ENCODE assay signal across 32 cellular contexts in genomic region chr12:104536841-104537240, GRCh38.
A peak's percentile ranks its signal among the peaks of the same experiment; 100 is the strongest.
DNase-seq lines count a peak whose midpoint lies in the region; ATAC-seq and TF ChIP-seq lines count a peak whose summit lies in the region.
"Had no signal": no experiment of that assay in that cellular context is flagged by ENCODE, and none has a peak within 500 bp of the region (broad histone marks: within the 10 kb centered on the region; RNA-seq: fewer than 3 reads in every experiment).

No MANE protein-coding gene starts in this region.

- no peak overlapping the region for H3K27ac Mint-ChIP-seq in MCF 10A (ENCODE audit: low read depth, unreplicated experiment)
- peak overlapping the region; percentile 43 for H3K27ac Mint-ChIP-seq in stimulated activated memory B cell treated with anti-CD40 and anti-IgM and Interleukin-4, amounts not matched to agents 10 μg/mL and 1 μg/mL and 100 μg/mL, for 72 hours
- peak overlapping the region in 1 of 6 donors; percentile 76 for H3K27ac Mint-ChIP-seq in immature natural killer cell
- H3K27ac Mint-ChIP-seq: activated CD4-positive, alpha-beta memory T cell treated with anti-CD3 and anti-CD28 coated beads, Interleukin-2, amount 10 ng/mL, durations not matched to agents 7 days and 5 days; activated naive CD4-positive, alpha-beta T cell treated with anti-CD3 and anti-CD28 coated beads for 36 hours; activated T-helper 1 cell treated with anti-CD3 and anti-CD28 coated beads, Interleukin-12 subunit alpha, Interleukin-12 subunit beta, Interleukin-2, Interleukin-4 antibody, amounts not matched to agents 30 ng/mL and 10 ng/mL and 1 ng/mL, durations not matched to agents 14 hours and 24 hours and 36 hours; neural progenitor cell had no signal

- H3K4me3 Mint-ChIP-seq in MCF 10A (ENCODE audit: unreplicated experiment): no peak overlapping the region
- peak overlapping the region; percentile 14 for H3K4me3 Mint-ChIP-seq in stimulated activated memory B cell treated with anti-CD40 and anti-IgM and Interleukin-4, amounts not matched to agents 10 μg/mL and 1 μg/mL and 100 μg/mL, for 72 hours
- no peak overlapping the region for H3K4me3 Mint-ChIP-seq in immature natural killer cell
- H3K4me3 Mint-ChIP-seq: activated CD4-positive, alpha-beta memory T cell treated with anti-CD3 and anti-CD28 coated beads, Interleukin-2, amount 10 ng/mL, durations not matched to agents 7 days and 5 days; activated naive CD4-positive, alpha-beta T cell treated with anti-CD3 and anti-CD28 coated beads for 36 hours; activated T-helper 1 cell treated with anti-CD3 and anti-CD28 coated beads, Interleukin-12 subunit alpha, Interleukin-12 subunit beta, Interleukin-2, Interleukin-4 antibody, amounts not matched to agents 30 ng/mL and 10 ng/mL and 1 ng/mL, durations not matched to agents 14 hours and 24 hours and 36 hours; neural progenitor cell had no signal

- H3K9me2 ChIP-seq in Loucy (replicated peaks; ENCODE audit: low read depth, low read length): no peaks in the 10 kb centered on the region

- in situ Hi-C loops in mammary epithelial cell (cut with MboI; ENCODE audit: low sequenced_read_pairs in 2 of 2): no loop called here

- H3K27me3 Mint-ChIP-seq in MCF 10A (ENCODE audit: insufficient read depth, unreplicated experiment) (no peaks in the 10 kb centered on the region), immature natural killer cell (ENCODE audit: low read depth in 3 of 3) (peaks cover 0 to 6% (median 1%) of the 10 kb centered on the region in 3 donors)
- no peaks in the 10 kb centered on the region for H3K27me3 Mint-ChIP-seq in stimulated activated memory B cell treated with anti-CD40 and anti-IgM and Interleukin-4, amounts not matched to agents 10 μg/mL and 1 μg/mL and 100 μg/mL, for 72 hours
- H3K27me3 Mint-ChIP-seq: activated CD4-positive, alpha-beta memory T cell treated with anti-CD3 and anti-CD28 coated beads, Interleukin-2, amount 10 ng/mL, durations not matched to agents 7 days and 5 days had no signal

- H3K9me3 Mint-ChIP-seq in MCF 10A (ENCODE audit: unreplicated experiment): no peaks in the 10 kb centered on the region
- no peaks in the 10 kb centered on the region for H3K9me3 Mint-ChIP-seq in stimulated activated memory B cell treated with anti-CD40 and anti-IgM and Interleukin-4, amounts not matched to agents 10 μg/mL and 1 μg/mL and 100 μg/mL, for 72 hours
- no peaks in the 10 kb centered on the region for H3K9me3 Mint-ChIP-seq in immature natural killer cell
- H3K9me3 Mint-ChIP-seq: activated CD4-positive, alpha-beta memory T cell treated with anti-CD3 and anti-CD28 coated beads, Interleukin-2, amount 10 ng/mL, durations not matched to agents 7 days and 5 days; activated naive CD4-positive, alpha-beta T cell treated with anti-CD3 and anti-CD28 coated beads for 36 hours; activated T-helper 1 cell treated with anti-CD3 and anti-CD28 coated beads, Interleukin-12 subunit alpha, Interleukin-12 subunit beta, Interleukin-2, Interleukin-4 antibody, amounts not matched to agents 30 ng/mL and 10 ng/mL and 1 ng/mL, durations not matched to agents 14 hours and 24 hours and 36 hours had no signal

- H4K20me1 ChIP-seq in mammary epithelial cell (ENCODE audit: insufficient read depth, low read length) (no peaks in the 10 kb centered on the region), Loucy (ENCODE audit: insufficient read depth, low read length, poor library complexity, severe bottlenecking) (peaks cover 99% of the 10 kb centered on the region)

- H3K4me2 ChIP-seq in mammary epithelial cell (ENCODE audit: insufficient read depth, low read depth, low read length) (no peak overlapping the region), Loucy (ENCODE audit: low read depth, low read length, poor library complexity, severe bottlenecking) (no peak overlapping the region)
- H3K4me2 ChIP-seq: neural progenitor cell had no signal

- H3K36me3 ChIP-seq in mammary epithelial cell (ENCODE audit: insufficient read depth, low read length) (no peaks in the 10 kb centered on the region), Loucy (ENCODE audit: insufficient read depth, low read length) (peaks cover 58% of the 10 kb centered on the region), ascending aorta (no peaks in the 10 kb centered on the region)
- H3K36me3 ChIP-seq: adrenal gland, HAP-1, neural progenitor cell, right atrium auricular region, stomach, uterus had no signal

- CTCF ChIA-PET in mammary epithelial cell (lab: Charles Lee; ENCODE audit: low non-redundant PET): no interaction called here
- CTCF ChIA-PET in MCF 10A (lab: Yijun Ruan, JAX): no interaction called here

- DNase-seq in mammary epithelial cell (peak; percentile 64), MCF 10A (ENCODE audit: unreplicated experiment) (no peak), epithelial cell of prostate (ENCODE audit: low read depth, low spot score) (peak; percentile 12), immature natural killer cell (no peak), T-helper 1 cell (no peak), ascending aorta (ENCODE audit: low spot score in 2 of 2) (no peak)
- DNase-seq: 8988T; activated CD4-positive, alpha-beta memory T cell treated with anti-CD3 and anti-CD28 coated beads, Interleukin-2, amount 10 ng/mL, durations not matched to agents 7 days and 5 days; activated CD4-positive, alpha-beta T cell treated with anti-CD3 and anti-CD28 coated beads for 1 hour; activated CD8-positive, alpha-beta memory T cell treated with anti-CD3 and anti-CD28 coated beads, Interleukin-2, amount 50 U/mL, for 48 hours; activated naive CD4-positive, alpha-beta T cell treated with anti-CD3 and anti-CD28 coated beads for 36 hours; adrenal gland; body of pancreas; cerebellar nuclear complex; dorsolateral prefrontal cortex; hippocampal formation; IMR-90; left colon; NCI-H1930; NCI-H226; NCI-H69; stimulated activated CD4-positive, alpha-beta T cell treated with anti-CD3 and anti-CD28 coated beads, Interleukin-1b, Interleukin-23, amount 100 ng/mL, for 48 hours; stomach; T-helper 2 cell; uterus had no signal

- H3K79me2 ChIP-seq in mammary epithelial cell (ENCODE audit: insufficient read depth, low read length): peaks cover 74% of the 10 kb centered on the region
- H3K79me2 ChIP-seq in Loucy (ENCODE audit: insufficient read depth, low read length): peaks cover 100% of the 10 kb centered on the region

- H3K4me3 ChIP-seq in mammary epithelial cell (replicated peaks in 1 of 3; ENCODE audit: insufficient read depth in 1 of 3, low read depth in 2 of 3, low read length in 3 of 3) (no peak overlapping the region), Loucy (ENCODE audit: low read length, poor library complexity, severe bottlenecking) (no peak overlapping the region), ascending aorta (no peak overlapping the region)
- H3K4me3 ChIP-seq: adrenal gland, body of pancreas, dorsolateral prefrontal cortex, HAP-1, neural progenitor cell, right atrium auricular region, stomach, uterus had no signal

- intact Hi-C loops in mammary epithelial cell (cut with micrococcal nuclease): loop anchor here (1.0 kb wide), 1 partner anchor 9 kb away; no protein-coding TSS in a partner anchor
- intact Hi-C loops in MCF 10A (cut with micrococcal nuclease): no loop called here
- intact Hi-C loops in ascending aorta (cut with DNase I): no loop called here

- no peak for TF ChIP-seq CTCF in mammary epithelial cell (conservative IDR thresholded peaks at IDR 0.05 in 1 of 2, IDR thresholded peaks at IDR 0.05 in 1 of 2; ENCODE audit: extremely low read depth in 1 of 2, insufficient read depth in 1 of 2, low read depth in 1 of 2, low read length in 2 of 2)
- TF ChIP-seq CTCF in MCF 10A (IDR thresholded peaks at IDR 0.05; ENCODE audit: unreplicated experiment): no peak
- TF ChIP-seq CTCF in Loucy (conservative IDR thresholded peaks at IDR 0.05; ENCODE audit: low read length): no peak
- TF ChIP-seq CTCF in ascending aorta (IDR thresholded peaks at IDR 0.05): no peak

- H3K9ac ChIP-seq in mammary epithelial cell (ENCODE audit: insufficient read depth, low read length): no peak overlapping the region
- peak overlapping the region; percentile 10 for H3K9ac ChIP-seq in Loucy (ENCODE audit: low read depth, low read length, poor library complexity, severe bottlenecking)
- H3K9ac ChIP-seq: neural progenitor cell had no signal

- H3K9me3 ChIP-seq in mammary epithelial cell (replicated peaks; ENCODE audit: insufficient read depth, low read length) (no peaks in the 10 kb centered on the region), Loucy (ENCODE audit: insufficient read depth, low read depth, low read length) (no peaks in the 10 kb centered on the region), ascending aorta (no peaks in the 10 kb centered on the region)
- H3K9me3 ChIP-seq: adrenal gland, body of pancreas, HAP-1, right atrium auricular region, stomach, uterus had no signal

- peaks cover 12% of the 10 kb centered on the region for H3K4me1 ChIP-seq in mammary epithelial cell (ENCODE audit: insufficient read depth, low read length)
- H3K4me1 ChIP-seq in Loucy (ENCODE audit: insufficient read depth, low read length, poor library complexity, severe bottlenecking): peaks cover 36% of the 10 kb centered on the region
- H3K4me1 ChIP-seq in ascending aorta: no peaks in the 10 kb centered on the region
- H3K4me1 ChIP-seq: right atrium auricular region, uterus had no signal

- POLR2A ChIA-PET in MCF 10A (lab: Yijun Ruan, JAX): no interaction called here

- H3K36me3 Mint-ChIP-seq in MCF 10A (ENCODE audit: insufficient read depth, unreplicated experiment): no peaks in the 10 kb centered on the region
- H3K36me3 Mint-ChIP-seq in stimulated activated memory B cell treated with anti-CD40 and anti-IgM and Interleukin-4, amounts not matched to agents 10 μg/mL and 1 μg/mL and 100 μg/mL, for 72 hours: peaks cover 46% of the 10 kb centered on the region
- no peaks in the 10 kb centered on the region for H3K36me3 Mint-ChIP-seq in immature natural killer cell

- H3K27ac ChIP-seq in mammary epithelial cell (ENCODE audit: insufficient read depth, low read depth, low read length): no peak overlapping the region
- H3K27ac ChIP-seq in epithelial cell of prostate: no peak overlapping the region
- H3K27ac ChIP-seq in ascending aorta: no peak overlapping the region
- H3K27ac ChIP-seq: adrenal gland, body of pancreas, dorsolateral prefrontal cortex, neural progenitor cell, right atrium auricular region, stomach, uterus had no signal

- 93% methylated on average over 2 of the region's 2 CpGs for WGBS in mammary epithelial cell (ENCODE audit: low coverage, missing lambda C conversion rate)

- H2AFZ ChIP-seq in mammary epithelial cell (ENCODE audit: low read depth, low read length): no peak overlapping the region
- H2AFZ ChIP-seq in Loucy (ENCODE audit: low read length): no peak overlapping the region
- H2AFZ ChIP-seq: neural progenitor cell had no signal

- BruUV-seq in mammary epithelial cell (replicated peaks; lab: Mats Ljungman, UMichigan) (no TSS peak), MCF 10A (replicated peaks; lab: Mats Ljungman, UMichigan) (no TSS peak)

- H3K27me3 ChIP-seq in mammary epithelial cell (ENCODE audit: insufficient read depth, low read length): no peaks in the 10 kb centered on the region
- no peaks in the 10 kb centered on the region for H3K27me3 ChIP-seq in Loucy (ENCODE audit: insufficient read depth, low read length, poor library complexity, severe bottlenecking)
- no peaks in the 10 kb centered on the region for H3K27me3 ChIP-seq in ascending aorta
- H3K27me3 ChIP-seq: adrenal gland, body of pancreas, dorsolateral prefrontal cortex, neural progenitor cell, right atrium auricular region, stomach, uterus had no signal

- dilution Hi-C loops in mammary epithelial cell (cut with HindIII; ENCODE audit: low sequenced_read_pairs): no loop called here

- H3K4me1 Mint-ChIP-seq in MCF 10A (ENCODE audit: insufficient read depth, unreplicated experiment) (peaks cover 5% of the 10 kb centered on the region), immature natural killer cell (peaks cover 88 to 100% of the 10 kb centered on the region in 2 donors)
- H3K4me1 Mint-ChIP-seq in stimulated activated memory B cell treated with anti-CD40 and anti-IgM and Interleukin-4, amounts not matched to agents 10 μg/mL and 1 μg/mL and 100 μg/mL, for 72 hours: peaks cover 82% of the 10 kb centered on the region

- ATAC-seq in stimulated activated memory B cell treated with anti-CD40 and anti-IgM and Interleukin-4, amounts not matched to agents 10 μg/mL and 1 μg/mL and 100 μg/mL, for 72 hours: peak; percentile 87
- ATAC-seq: body of pancreas, left colon, Right ventricle myocardium inferior had no signal

- H3F3A ChIP-seq in Loucy (ENCODE audit: low read depth): no peaks in the 10 kb centered on the region

Comparison
In these comparisons a context has a peak if more than half of its experiments do, and no peak if none do; other contexts are left out.
1. DNase-seq: peak in mammary epithelial cell (single experiment) and epithelial cell of prostate (single experiment); none in MCF 10A (single experiment), immature natural killer cell (0 of 3), T-helper 1 cell (0 of 5) and ascending aorta (0 of 2).